Comparison of ENCODE assay signal across 23 cellular contexts in genomic region chr4:76806336-76806735, GRCh38.
DNase-seq lines count a peak whose midpoint lies in the region; ATAC-seq, FAIRE-seq and TF ChIP-seq lines count a peak whose summit lies in the region.
"Had no signal": no experiment of that assay in that cellular context is flagged by ENCODE, and none has a peak within 500 bp of the region (broad histone marks: within the 10 kb centered on the region; RNA-seq: fewer than 3 reads in every experiment).

No MANE protein-coding gene starts in this region.

- H3K27me3 Mint-ChIP-seq in astrocyte (ENCODE audit: low read depth, unreplicated experiment) (no peaks in the 10 kb centered on the region), mesothelial cell of epicardium (ENCODE audit: low read depth) (no peaks in the 10 kb centered on the region)
- peaks cover 13% of the 10 kb centered on the region for H3K27me3 Mint-ChIP-seq in activated naive CD8-positive, alpha-beta T cell treated with anti-CD3 and anti-CD28 coated beads for 36 hours

- H3K79me2 ChIP-seq in astrocyte (ENCODE audit: insufficient read depth, low read length), result no peaks in the 10 kb centered on the region

- TF ChIP-seq CTCF in astrocyte (IDR thresholded peaks at IDR 0.05; ENCODE audit: insufficient read depth, low read depth, low read length) (no peak), fibroblast of pulmonary artery (IDR thresholded peaks at IDR 0.05; ENCODE audit: low read length, missing control alignments) (no peak), mesothelial cell of epicardium (IDR thresholded peaks at IDR 0.05; ENCODE audit: unreplicated experiment) (no peak)

- H3K9me3 Mint-ChIP-seq in astrocyte (ENCODE audit: unreplicated experiment) (peaks cover 22% of the 10 kb centered on the region), mesothelial cell of epicardium (peaks cover 28% of the 10 kb centered on the region)
- peaks cover 9% of the 10 kb centered on the region for H3K9me3 Mint-ChIP-seq in activated naive CD8-positive, alpha-beta T cell treated with anti-CD3 and anti-CD28 coated beads for 36 hours

- ATAC-seq in HG02759 (IDR thresholded peaks at IDR 0.05; ENCODE audit: unreplicated experiment) (no peak), HG02884 (IDR thresholded peaks at IDR 0.05; ENCODE audit: unreplicated experiment) (no peak)
- ATAC-seq: GM12878, HCT116 had no signal

- H3K4me2 ChIP-seq in astrocyte (ENCODE audit: low read length), result no peak overlapping the region

- H3K36me3 Mint-ChIP-seq in astrocyte (ENCODE audit: low read depth, unreplicated experiment), result peaks cover 7% of the 10 kb centered on the region
- H3K36me3 Mint-ChIP-seq in mesothelial cell of epicardium, result peaks cover 15% of the 10 kb centered on the region
- H3K36me3 Mint-ChIP-seq in activated naive CD8-positive, alpha-beta T cell treated with anti-CD3 and anti-CD28 coated beads for 36 hours, result peaks cover 2% of the 10 kb centered on the region
- H3K36me3 Mint-ChIP-seq: CD4-positive, CD25-positive, alpha-beta regulatory T cell; CD8-positive, alpha-beta memory T cell had no signal

- H3K4me3 Mint-ChIP-seq in astrocyte (ENCODE audit: unreplicated experiment) (no peak overlapping the region), mesothelial cell of epicardium (no peak overlapping the region)
- no peak overlapping the region for H3K4me3 Mint-ChIP-seq in activated naive CD8-positive, alpha-beta T cell treated with anti-CD3 and anti-CD28 coated beads for 36 hours
- H3K4me3 Mint-ChIP-seq: CD4-positive, CD25-positive, alpha-beta regulatory T cell; CD8-positive, alpha-beta memory T cell; HFFc6 had no signal

- no peak overlapping the region for H3K9ac ChIP-seq in astrocyte (ENCODE audit: low read length)

- no peak overlapping the region for H3K27ac ChIP-seq in astrocyte (ENCODE audit: low read depth, low read length)

- H4K20me1 ChIP-seq in astrocyte (ENCODE audit: insufficient read depth, low read length), result no peaks in the 10 kb centered on the region

- H3K4me3 ChIP-seq in astrocyte (ENCODE audit: insufficient read depth, low read depth, low read length), result no peak overlapping the region
- no peak overlapping the region for H3K4me3 ChIP-seq in fibroblast of pulmonary artery (replicated peaks; ENCODE audit: low read depth, low read length)
- H3K4me3 ChIP-seq: GM12878 had no signal

- no peak for FAIRE-seq in astrocyte (lab: Jason Lieb, UNC)
- FAIRE-seq: A204.1, GM12878 had no signal

- peaks cover 36% of the 10 kb centered on the region for H3K4me1 ChIP-seq in astrocyte (ENCODE audit: insufficient read depth, low read length)

- no peak overlapping the region for H2AFZ ChIP-seq in astrocyte (ENCODE audit: low read depth, low read length)

- DNase-seq in astrocyte (ENCODE audit: low read depth) (peak; percentile 83), fibroblast of pulmonary artery (ENCODE audit: low read depth) (peak; percentile 55), mesothelial cell of epicardium (ENCODE audit: low spot score in 2 of 2, unreplicated experiment in 2 of 2) (no peak), NCI-H1436 treated with DMSO at 0.1 percent for 48 hours (lab: John Stamatoyannopoulos, UW) (no peak)
- DNase-seq in activated naive CD8-positive, alpha-beta T cell treated with anti-CD3 and anti-CD28 coated beads for 36 hours, result no peak
- DNase-seq: ACHN; BE2C; C1 segment of cervical spinal cord; CD4-positive, CD25-positive, alpha-beta regulatory T cell; CD8-positive, alpha-beta memory T cell; COR-L47; DMS 273 treated with DMSO at 0.1 percent for 48 hours; DMS53; DND-41; EL; GOT3; H7; HFFc6 had no signal

- no peaks in the 10 kb centered on the region for H3K27me3 ChIP-seq in astrocyte (ENCODE audit: insufficient read depth, low read length)
- H3K27me3 ChIP-seq: BE2C had no signal

- no peaks in the 10 kb centered on the region for H3K36me3 ChIP-seq in astrocyte (ENCODE audit: insufficient read depth, low read length)
- H3K36me3 ChIP-seq: BE2C had no signal

- H3K4me1 Mint-ChIP-seq in astrocyte (ENCODE audit: low read depth, unreplicated experiment) (peaks cover 38% of the 10 kb centered on the region), mesothelial cell of epicardium (peaks cover 32% of the 10 kb centered on the region)
- no peaks in the 10 kb centered on the region for H3K4me1 Mint-ChIP-seq in activated naive CD8-positive, alpha-beta T cell treated with anti-CD3 and anti-CD28 coated beads for 36 hours
- H3K4me1 Mint-ChIP-seq: CD4-positive, CD25-positive, alpha-beta regulatory T cell; CD8-positive, alpha-beta memory T cell had no signal

- no peak overlapping the region for H3K27ac Mint-ChIP-seq in astrocyte (ENCODE audit: unreplicated experiment)
- H3K27ac Mint-ChIP-seq in mesothelial cell of epicardium, result peak overlapping the region; percentile 23
- no peak overlapping the region for H3K27ac Mint-ChIP-seq in activated naive CD8-positive, alpha-beta T cell treated with anti-CD3 and anti-CD28 coated beads for 36 hours
- H3K27ac Mint-ChIP-seq: CD4-positive, CD25-positive, alpha-beta regulatory T cell; CD8-positive, alpha-beta memory T cell; HFFc6 had no signal

- peaks cover 7% of the 10 kb centered on the region for H3K9me3 ChIP-seq in astrocyte (ENCODE audit: insufficient read depth, low read depth, low read length)

Comparison
In these comparisons a context has a peak if more than half of its experiments do, and no peak if none do; other contexts are left out.
1. DNase-seq: peak in astrocyte (single experiment) and fibroblast of pulmonary artery (single experiment); none in mesothelial cell of epicardium (0 of 2), activated naive CD8-positive, alpha-beta T cell treated with anti-CD3 and anti-CD28 coated beads for 36 hours (single experiment) and NCI-H1436 treated with DMSO at 0.1 percent for 48 hours (single experiment).